1 cellular context compared by ENCODE assay signal in the genomic region with DNA sequence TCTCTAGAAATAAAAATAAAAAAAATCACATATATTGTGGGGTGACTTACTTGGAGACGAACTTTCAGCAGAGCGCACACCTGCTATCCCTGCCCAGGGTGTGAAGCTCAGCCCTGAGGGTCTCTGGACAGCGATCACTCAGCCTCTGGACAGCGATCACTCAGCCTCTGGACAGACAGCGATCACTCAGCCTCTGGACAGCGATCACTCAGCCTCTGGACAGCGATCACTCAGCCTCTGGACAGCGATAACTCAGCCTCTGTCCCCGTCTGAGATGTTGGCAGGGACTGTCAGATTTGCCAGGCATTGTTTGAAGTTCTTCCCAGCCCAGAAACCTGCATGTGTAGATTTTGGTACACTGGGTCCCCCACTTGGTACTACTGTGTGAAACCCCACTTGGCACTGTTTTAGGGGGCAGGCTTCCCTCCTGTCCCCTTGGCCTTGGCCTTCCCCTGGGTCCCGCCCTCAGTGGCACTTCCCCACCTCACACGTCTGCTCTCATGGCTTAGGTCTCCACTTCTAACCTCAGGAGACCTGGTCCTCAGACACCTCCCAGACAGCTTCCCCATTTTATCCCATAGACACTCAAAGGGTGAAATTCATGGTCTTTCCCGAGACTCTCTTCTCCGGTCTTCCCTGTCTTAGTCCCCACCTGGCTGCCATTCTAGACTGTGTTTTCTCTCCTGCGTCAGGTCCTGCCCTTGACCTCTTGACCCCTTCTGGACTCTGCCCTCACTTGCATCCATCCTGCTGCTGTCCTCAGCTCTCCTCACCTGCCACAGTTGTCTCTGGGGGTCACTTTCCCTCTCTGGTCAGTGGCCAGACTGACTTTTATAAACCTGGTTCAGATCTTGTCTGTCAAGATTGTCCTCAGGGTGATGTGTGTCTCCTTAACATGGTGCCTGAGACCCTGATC.
TF ChIP-seq lines count a peak whose summit lies in the region.

No MANE protein-coding gene starts in this region.

TF ChIP-seq in K562, 482 proteins besides CTCF, POLR2A, EP300 and RAD21:
- TF ChIP-seq SETDB1 (IDR thresholded peaks at IDR 0.05; ENCODE audit: low read length) (no peak), ELF4 (CRISPR knock-in tag; IDR thresholded peaks at IDR 0.05) (no peak), SIN3A (IDR thresholded peaks at IDR 0.05; ENCODE audit: borderline replicate concordance in 2 of 2, control insufficient read depth in 1 of 2, low read depth in 2 of 2, low read length in 2 of 2) (peak in 1 of 2 experiments; percentile 79; a peak in 1 of 4 replicates), HMG20B (CRISPR knock-in tag; IDR thresholded peaks at IDR 0.05) (no peak), NCOA1 (IDR thresholded peaks at IDR 0.05; ENCODE audit: low read depth) (peak; percentile 78), ZNF134 (CRISPR knock-in tag; conservative IDR thresholded peaks at IDR 0.05) (no peak), EHMT2 (IDR thresholded peaks at IDR 0.05) (peak; percentile 54; the same call in 1 of the 2 replicates), HDAC2 (IDR thresholded peaks at IDR 0.05) (no peak), PRMT5 (CRISPR knock-in tag; IDR thresholded peaks at IDR 0.05) (0 out of 2 replicates have a peak, but pooled peaks have one; percentile 50)
- TF ChIP-seq, protein P1, sequence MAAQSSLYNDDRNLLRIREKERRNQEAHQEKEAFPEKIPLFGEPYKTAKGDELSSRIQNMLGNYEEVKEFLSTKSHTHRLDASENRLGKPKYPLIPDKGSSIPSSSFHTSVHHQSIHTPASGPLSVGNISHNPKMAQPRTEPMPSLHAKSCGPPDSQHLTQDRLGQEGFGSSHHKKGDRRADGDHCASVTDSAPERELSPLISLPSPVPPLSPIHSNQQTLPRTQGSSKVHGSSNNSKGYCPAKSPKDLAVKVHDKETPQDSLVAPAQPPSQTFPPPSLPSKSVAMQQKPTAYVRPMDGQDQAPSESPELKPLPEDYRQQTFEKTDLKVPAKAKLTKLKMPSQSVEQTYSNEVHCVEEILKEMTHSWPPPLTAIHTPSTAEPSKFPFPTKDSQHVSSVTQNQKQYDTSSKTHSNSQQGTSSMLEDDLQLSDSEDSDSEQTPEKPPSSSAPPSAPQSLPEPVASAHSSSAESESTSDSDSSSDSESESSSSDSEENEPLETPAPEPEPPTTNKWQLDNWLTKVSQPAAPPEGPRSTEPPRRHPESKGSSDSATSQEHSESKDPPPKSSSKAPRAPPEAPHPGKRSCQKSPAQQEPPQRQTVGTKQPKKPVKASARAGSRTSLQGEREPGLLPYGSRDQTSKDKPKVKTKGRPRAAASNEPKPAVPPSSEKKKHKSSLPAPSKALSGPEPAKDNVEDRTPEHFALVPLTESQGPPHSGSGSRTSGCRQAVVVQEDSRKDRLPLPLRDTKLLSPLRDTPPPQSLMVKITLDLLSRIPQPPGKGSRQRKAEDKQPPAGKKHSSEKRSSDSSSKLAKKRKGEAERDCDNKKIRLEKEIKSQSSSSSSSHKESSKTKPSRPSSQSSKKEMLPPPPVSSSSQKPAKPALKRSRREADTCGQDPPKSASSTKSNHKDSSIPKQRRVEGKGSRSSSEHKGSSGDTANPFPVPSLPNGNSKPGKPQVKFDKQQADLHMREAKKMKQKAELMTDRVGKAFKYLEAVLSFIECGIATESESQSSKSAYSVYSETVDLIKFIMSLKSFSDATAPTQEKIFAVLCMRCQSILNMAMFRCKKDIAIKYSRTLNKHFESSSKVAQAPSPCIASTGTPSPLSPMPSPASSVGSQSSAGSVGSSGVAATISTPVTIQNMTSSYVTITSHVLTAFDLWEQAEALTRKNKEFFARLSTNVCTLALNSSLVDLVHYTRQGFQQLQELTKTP (IDR thresholded peaks at IDR 0.05; ENCODE audit: low read depth in 1 of 2, partially characterized antibody in 2 of 2): peak in 1 of 2 experiments; percentile 50
- TF ChIP-seq, protein P2, sequence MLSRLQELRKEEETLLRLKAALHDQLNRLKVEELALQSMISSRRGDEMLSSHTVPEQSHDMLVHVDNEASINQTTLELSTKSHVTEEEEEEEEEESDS (CRISPR knock-in tag; IDR thresholded peaks at IDR 0.05): no peak
